16 cellular contexts compared by ENCODE assay signal in the genomic region with DNA sequence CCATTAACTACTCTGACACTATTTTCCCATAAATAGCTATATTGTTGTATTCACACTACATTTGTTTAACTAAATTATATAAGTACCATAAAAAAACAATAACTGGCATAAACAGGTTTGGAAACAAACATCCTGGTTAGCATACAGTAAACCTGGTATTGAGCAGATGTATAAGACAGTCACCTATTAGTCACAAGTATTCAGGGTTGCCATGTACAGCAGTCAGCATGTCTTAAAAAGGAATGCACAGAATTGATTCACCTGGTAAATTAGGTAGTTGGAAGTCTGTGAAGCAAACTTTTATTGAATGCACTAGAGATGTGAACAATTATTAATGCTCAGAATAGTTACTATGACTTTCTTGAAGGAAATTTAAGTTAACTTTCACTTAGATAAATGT.
DNase-seq lines count a peak whose midpoint lies in the region; ATAC-seq, FAIRE-seq and TF ChIP-seq lines count a peak whose summit lies in the region.
"Had no signal": no experiment of that assay in that cellular context is flagged by ENCODE, and none has a peak within 500 bp of the region (broad histone marks: within the 10 kb centered on the region; RNA-seq: fewer than 3 reads in every experiment).

No MANE protein-coding gene starts in this region.

- no peaks in the 10 kb centered on the region for H3K4me1 Mint-ChIP-seq in MCF 10A (ENCODE audit: insufficient read depth, unreplicated experiment)
- no peaks in the 10 kb centered on the region for H3K4me1 Mint-ChIP-seq in T-helper 2 cell treated with Interferon-gamma antibody and Interleukin-4, amounts not matched to agents 5 μg/mL and 100 μg/mL, for 36 hours (ENCODE audit: low read depth)
- H3K4me1 Mint-ChIP-seq: CD4-positive, CD25-positive, alpha-beta regulatory T cell; IgD-negative memory B cell had no signal

- TF ChIP-seq EP300 in stomach (IDR thresholded peaks at IDR 0.05), result no peak

- H3K27me3 ChIP-seq in mammary epithelial cell (ENCODE audit: insufficient read depth, low read length), result no peaks in the 10 kb centered on the region
- H3K27me3 ChIP-seq in bronchial epithelial cell (ENCODE audit: control insufficient read depth, insufficient read depth, low read length), result no peaks in the 10 kb centered on the region
- no peaks in the 10 kb centered on the region for H3K27me3 ChIP-seq in stomach
- H3K27me3 ChIP-seq: BLaER1 treated with 17β-estradiol and CSF1 and Interleukin-3, amounts not matched to agents 10 nM and 100 nM had no signal

- H3K27ac Mint-ChIP-seq in MCF 10A (ENCODE audit: low read depth, unreplicated experiment), result no peak overlapping the region
- H3K27ac Mint-ChIP-seq in T-helper 2 cell treated with Interferon-gamma antibody and Interleukin-4, amounts not matched to agents 5 μg/mL and 100 μg/mL, for 36 hours, result no peak overlapping the region
- H3K27ac Mint-ChIP-seq: CD4-positive, CD25-positive, alpha-beta regulatory T cell; IgD-negative memory B cell had no signal

- TF ChIP-seq CTCF in mammary epithelial cell (conservative IDR thresholded peaks at IDR 0.05 in 1 of 2, IDR thresholded peaks at IDR 0.05 in 1 of 2; ENCODE audit: extremely low read depth in 1 of 2, insufficient read depth in 1 of 2, low read depth in 1 of 2, low read length in 2 of 2) (no peak), MCF 10A (IDR thresholded peaks at IDR 0.05; ENCODE audit: unreplicated experiment) (no peak), bronchial epithelial cell (IDR thresholded peaks at IDR 0.05; ENCODE audit: insufficient read depth, low read length, severe bottlenecking) (no peak), stomach (IDR thresholded peaks at IDR 0.05) (no peak)

- dilution Hi-C loops in mammary epithelial cell (cut with HindIII; ENCODE audit: low sequenced_read_pairs), result no loop called here

- peak; percentile 76 for ATAC-seq in esophagus mucosa
- ATAC-seq: GM12878 had no signal

- in situ Hi-C loops in mammary epithelial cell (cut with MboI; ENCODE audit: low sequenced_read_pairs in 2 of 2), result no loop called here

- TF ChIP-seq POLR2A in stomach (IDR thresholded peaks at IDR 0.05), result no peak

- no peak overlapping the region for H2AFZ ChIP-seq in mammary epithelial cell (ENCODE audit: low read depth, low read length)

- peak overlapping the region; percentile 17 for H3K27ac ChIP-seq in mammary epithelial cell (ENCODE audit: insufficient read depth, low read depth, low read length)
- H3K27ac ChIP-seq in stomach, result no peak overlapping the region
- H3K27ac ChIP-seq: BLaER1 treated with 17β-estradiol and CSF1 and Interleukin-3, amounts not matched to agents 10 nM and 100 nM had no signal

- BruUV-seq in mammary epithelial cell (replicated peaks; lab: Mats Ljungman, UMichigan), result no TSS peak
- no TSS peak for BruUV-seq in MCF 10A (replicated peaks; lab: Mats Ljungman, UMichigan)

- no peak for FAIRE-seq in bronchial epithelial cell (lab: Jason Lieb, UNC)
- FAIRE-seq: GM12878, GM18507, H1 had no signal

- H3K36me3 ChIP-seq in mammary epithelial cell (ENCODE audit: insufficient read depth, low read length) (no peaks in the 10 kb centered on the region), bronchial epithelial cell (ENCODE audit: control insufficient read depth, insufficient read depth, low read length) (no peaks in the 10 kb centered on the region), stomach (no peaks in the 10 kb centered on the region)
- H3K36me3 ChIP-seq: BLaER1 treated with 17β-estradiol and CSF1 and Interleukin-3, amounts not matched to agents 10 nM and 100 nM; HAP-1 had no signal

- no peak overlapping the region for H3K4me2 ChIP-seq in mammary epithelial cell (ENCODE audit: insufficient read depth, low read depth, low read length)
- H3K4me2 ChIP-seq: BLaER1 treated with 17β-estradiol and CSF1 and Interleukin-3, amounts not matched to agents 10 nM and 100 nM had no signal

- H3K79me2 ChIP-seq in mammary epithelial cell (ENCODE audit: insufficient read depth, low read length), result no peaks in the 10 kb centered on the region

- H3K9me3 ChIP-seq in mammary epithelial cell (replicated peaks; ENCODE audit: insufficient read depth, low read length) (no peaks in the 10 kb centered on the region), stomach (no peaks in the 10 kb centered on the region)
- H3K9me3 ChIP-seq: HAP-1 had no signal

- DNase-seq in mammary epithelial cell, result peak; percentile 43
- DNase-seq in MCF 10A (ENCODE audit: unreplicated experiment), result no peak
- DNase-seq in bronchial epithelial cell (ENCODE audit: low read depth), result peak; percentile 88
- DNase-seq in stomach, result no peak
- no peak for DNase-seq in activated CD4-positive, alpha-beta T cell treated with anti-CD3 and anti-CD28 coated beads for 1 hour
- DNase-seq in T-helper 2 cell treated with Interferon-gamma antibody and Interleukin-4, amounts not matched to agents 5 μg/mL and 100 μg/mL, for 36 hours (ENCODE audit: low spot score), result no peak
- DNase-seq: ACHN; CD4-positive, CD25-positive, alpha-beta regulatory T cell; DMS79 had no signal

- H3K4me3 Mint-ChIP-seq in MCF 10A (ENCODE audit: unreplicated experiment), result no peak overlapping the region
- no peak overlapping the region for H3K4me3 Mint-ChIP-seq in T-helper 2 cell treated with Interferon-gamma antibody and Interleukin-4, amounts not matched to agents 5 μg/mL and 100 μg/mL, for 36 hours
- H3K4me3 Mint-ChIP-seq: CD4-positive, CD25-positive, alpha-beta regulatory T cell; IgD-negative memory B cell had no signal

- no peaks in the 10 kb centered on the region for H3K4me1 ChIP-seq in mammary epithelial cell (ENCODE audit: insufficient read depth, low read length)
- H3K4me1 ChIP-seq in stomach, result no peaks in the 10 kb centered on the region
- H3K4me1 ChIP-seq: BLaER1 treated with 17β-estradiol and CSF1 and Interleukin-3, amounts not matched to agents 10 nM and 100 nM; HAP-1 had no signal

- no peak overlapping the region for H3K9ac ChIP-seq in mammary epithelial cell (ENCODE audit: insufficient read depth, low read length)
- H3K9ac ChIP-seq: BLaER1 treated with 17β-estradiol and CSF1 and Interleukin-3, amounts not matched to agents 10 nM and 100 nM had no signal

- H3K9me3 Mint-ChIP-seq in MCF 10A (ENCODE audit: unreplicated experiment), result no peaks in the 10 kb centered on the region
- H3K9me3 Mint-ChIP-seq in T-helper 2 cell treated with Interferon-gamma antibody and Interleukin-4, amounts not matched to agents 5 μg/mL and 100 μg/mL, for 36 hours, result peaks cover 5% of the 10 kb centered on the region

- POLR2A ChIA-PET in MCF 10A (lab: Yijun Ruan, JAX), result interaction anchor here (0.5 kb wide), 1 partner anchor 1428 kb away, joined by 3 read pairs; no protein-coding TSS in a partner anchor

- H3K36me3 Mint-ChIP-seq in MCF 10A (ENCODE audit: insufficient read depth, unreplicated experiment), result no peaks in the 10 kb centered on the region
- H3K36me3 Mint-ChIP-seq in T-helper 2 cell treated with Interferon-gamma antibody and Interleukin-4, amounts not matched to agents 5 μg/mL and 100 μg/mL, for 36 hours (ENCODE audit: low read depth), result no peaks in the 10 kb centered on the region
- H3K36me3 Mint-ChIP-seq: CD4-positive, CD25-positive, alpha-beta regulatory T cell; IgD-negative memory B cell had no signal

- H3K4me3 ChIP-seq in mammary epithelial cell (replicated peaks in 1 of 3; ENCODE audit: insufficient read depth in 1 of 3, low read depth in 2 of 3, low read length in 3 of 3) (no peak overlapping the region), bronchial epithelial cell (ENCODE audit: low read depth, low read length) (no peak overlapping the region), stomach (no peak overlapping the region)
- H3K4me3 ChIP-seq: BLaER1 treated with 17β-estradiol and CSF1 and Interleukin-3, amounts not matched to agents 10 nM and 100 nM; GM12878; HAP-1 had no signal

- CTCF ChIA-PET in mammary epithelial cell (lab: Charles Lee; ENCODE audit: low non-redundant PET) (no interaction called here), MCF 10A (lab: Yijun Ruan, JAX) (interaction anchor here (0.6 kb wide), 1 partner anchor 38 kb away, joined by 3 read pairs; no protein-coding TSS in a partner anchor)

- H4K20me1 ChIP-seq in mammary epithelial cell (ENCODE audit: insufficient read depth, low read length), result no peaks in the 10 kb centered on the region
- H4K20me1 ChIP-seq: BLaER1 treated with 17β-estradiol and CSF1 and Interleukin-3, amounts not matched to agents 10 nM and 100 nM had no signal

- H3K27me3 Mint-ChIP-seq in MCF 10A (ENCODE audit: insufficient read depth, unreplicated experiment), result no peaks in the 10 kb centered on the region
- H3K27me3 Mint-ChIP-seq in T-helper 2 cell treated with Interferon-gamma antibody and Interleukin-4, amounts not matched to agents 5 μg/mL and 100 μg/mL, for 36 hours (ENCODE audit: low read depth), result no peaks in the 10 kb centered on the region
- H3K27me3 Mint-ChIP-seq: CD4-positive, CD25-positive, alpha-beta regulatory T cell had no signal

- intact Hi-C loops in mammary epithelial cell (cut with micrococcal nuclease), result no loop called here
- intact Hi-C loops in MCF 10A (cut with micrococcal nuclease), result no loop called here
- intact Hi-C loops in stomach (cut with DNase I; ENCODE audit: low total_unique reads), result no loop called here

Comparison
In these comparisons a context has a peak if more than half of its experiments do, and no peak if none do; other contexts are left out.
1. DNase-seq: peak in mammary epithelial cell (single experiment) and bronchial epithelial cell (single experiment); none in MCF 10A (single experiment), stomach (single experiment), activated CD4-positive, alpha-beta T cell treated with anti-CD3 and anti-CD28 coated beads for 1 hour (single experiment) and T-helper 2 cell treated with Interferon-gamma antibody and Interleukin-4, amounts not matched to agents 5 μg/mL and 100 μg/mL, for 36 hours (single experiment).